10 cellular contexts compared by ENCODE assay signal in genomic region chr11:7520981-7521487, GRCh38. TPM values are rescaled to one million over a fixed set of nuclear protein-coding genes. Genes with fewer than 3 reads are reported as not detected.
DNase-seq lines count a peak whose midpoint lies in the region; ATAC-seq, FAIRE-seq and TF ChIP-seq lines count a peak whose summit lies in the region.
"Had no signal": no experiment of that assay in that cellular context is flagged by ENCODE, and none has a peak within 500 bp of the region (broad histone marks: within the 10 kb centered on the region; RNA-seq: fewer than 3 reads in every experiment).

No MANE protein-coding gene starts in this region.

- peak overlapping the region in 9 of 11 experiments; percentile 12 to 68 (median 34); a peak in 9 of 22 replicates for H3K9ac ChIP-seq in BLaER1 treated with 17β-estradiol and CSF1 and Interleukin-3, amounts not matched to agents 10 nM and 100 nM
- peak overlapping the region; percentile 98 for H3K9ac ChIP-seq in GM12878 (ENCODE audit: control insufficient read depth, insufficient read depth, low read length)

- in situ Hi-C loops in GM12878 (cut with MboI), result loop anchor here (10.0 to 25.0 kb wide), 2 partner anchors 906 to 1834 kb away; partner anchors contain the start of genes TAF10, TPP1, TRIM22 and TRIM5

- H4K20me1 ChIP-seq in BLaER1 treated with 17β-estradiol and CSF1 and Interleukin-3, amounts not matched to agents 10 nM and 100 nM, result peaks cover 0 to 30% (median 0%) of the 10 kb centered on the region in 11 experiments; a peak in 5 of 22 replicates
- no peaks in the 10 kb centered on the region for H4K20me1 ChIP-seq in GM12878 (ENCODE audit: control insufficient read depth, insufficient read depth)

- CTCF ChIA-PET in GM12878 (lab: Yijun Ruan, JAX), result interaction anchor here (0.7 to 8.4 kb wide), 19 partner anchors 9 to 466 kb away, joined by 3 to 67 read pairs (median 5); partner anchors contain the start of genes EIF3F, OLFML1 and PPFIBP2
- CTCF ChIA-PET in activated CD4-positive, alpha-beta memory T cell treated with anti-CD3 and anti-CD28 coated beads, Interleukin-2, amount 10 ng/mL, durations not matched to agents 7 days and 5 days (lab: Charles Lee), result interaction anchor here (1.2 to 1.8 kb wide), 3 partner anchors 9 to 17 kb away, joined by 4 to 6 read pairs (median 5); no protein-coding TSS in a partner anchor

- no peaks in the 10 kb centered on the region for H3K27me3 ChIP-seq in BLaER1 treated with 17β-estradiol and CSF1 and Interleukin-3, amounts not matched to agents 10 nM and 100 nM
- H3K27me3 ChIP-seq in GM12878 (replicated peaks in 1 of 2; ENCODE audit: control insufficient read depth in 2 of 2, insufficient read depth in 2 of 2, low read length in 1 of 2), result no peaks in the 10 kb centered on the region
- H3K27me3 ChIP-seq in ovary, result no peaks in the 10 kb centered on the region

- BruUV-seq in GM12878 (replicated peaks; lab: Mats Ljungman, UMichigan), result no TSS peak

- no peak for DNase-seq in GM12878 (ENCODE audit: low read depth, low spot score)
- no peak for DNase-seq in ecto neural progenitor cell (ENCODE audit: low spot score)
- DNase-seq in stimulated activated CD4-positive, alpha-beta T cell treated with anti-CD3 and anti-CD28 coated beads, Interleukin-2, amount 100 ng/mL, for 48 hours, result no peak
- DNase-seq in activated CD4-positive, alpha-beta memory T cell treated with anti-CD3 and anti-CD28 coated beads, Interleukin-2, amount 10 ng/mL, durations not matched to agents 7 days and 5 days, result no peak
- DNase-seq in ovary, result no peak
- DNase-seq: kidney glomerular epithelial cell had no signal

- peak; percentile 50; the same call in 1 of the 2 replicates for TF ChIP-seq POLR2A in GM12878 (IDR thresholded peaks at IDR 0.05; ENCODE audit: low read depth, low read length)
- TF ChIP-seq POLR2A in ovary (IDR thresholded peaks at IDR 0.05), result no peak

- 0% methylated on average over 2 of the region's 2 CpGs for WGBS in GM12878 (ENCODE audit: insufficient coverage, insufficient replicate concordance, low lambda C conversion rate, missing lambda C conversion rate)
- WGBS in ovary, 3 donors, result 0 to 69% (median 47%) methylated on average over 2 of the region's 2 CpGs

- TF ChIP-seq CTCF in GM12878 (IDR thresholded peaks at IDR 0.05 in 2 of 3, conservative IDR thresholded peaks at IDR 0.05 in 1 of 3; ENCODE audit: control insufficient read depth in 2 of 3, extremely low read depth in 1 of 3, insufficient read depth in 1 of 3, low read depth in 3 of 3, low read length in 3 of 3) (no peak), ovary (IDR thresholded peaks at IDR 0.05) (no peak)

- H3K36me3 Mint-ChIP-seq in activated CD4-positive, alpha-beta memory T cell treated with anti-CD3 and anti-CD28 coated beads, Interleukin-2, amount 10 ng/mL, durations not matched to agents 7 days and 5 days (ENCODE audit: low read depth), result peaks cover 26% of the 10 kb centered on the region

- SMC1A ChIA-PET in GM12878 (lab: Charles Lee; ENCODE audit: uncharacterized antibody, unreplicated experiment), result interaction anchor here (0.5 to 7.2 kb wide), 24 partner anchors 8 to 526 kb away, joined by 3 to 107 read pairs (median 5); partner anchors contain the start of gene PPFIBP2

- peaks cover 48% of the 10 kb centered on the region for H3K4me1 Mint-ChIP-seq in activated CD4-positive, alpha-beta memory T cell treated with anti-CD3 and anti-CD28 coated beads, Interleukin-2, amount 10 ng/mL, durations not matched to agents 7 days and 5 days

- peaks cover 4% of the 10 kb centered on the region for H3K9me3 Mint-ChIP-seq in activated CD4-positive, alpha-beta memory T cell treated with anti-CD3 and anti-CD28 coated beads, Interleukin-2, amount 10 ng/mL, durations not matched to agents 7 days and 5 days

- peaks cover 8% of the 10 kb centered on the region for H3K27me3 Mint-ChIP-seq in activated CD4-positive, alpha-beta memory T cell treated with anti-CD3 and anti-CD28 coated beads, Interleukin-2, amount 10 ng/mL, durations not matched to agents 7 days and 5 days

- no peak overlapping the region for H2AFZ ChIP-seq in GM12878 (ENCODE audit: control insufficient read depth, low read depth, low read length)

- peak overlapping the region; percentile 47 to 82 (median 68); a peak in 21 of 22 replicates for H3K27ac ChIP-seq in BLaER1 treated with 17β-estradiol and CSF1 and Interleukin-3, amounts not matched to agents 10 nM and 100 nM
- H3K27ac ChIP-seq in GM12878 (ENCODE audit: control insufficient read depth, insufficient read depth) (peak overlapping the region; percentile 100), ovary (no peak overlapping the region)
- H3K27ac ChIP-seq: C4-2B had no signal

- peak; percentile 75 for FAIRE-seq in GM12878 (lab: Jason Lieb, UNC)

- peaks cover 54 to 99% (median 61%) of the 10 kb centered on the region in 10 experiments for H3K4me1 ChIP-seq in BLaER1 treated with 17β-estradiol and CSF1 and Interleukin-3, amounts not matched to agents 10 nM and 100 nM
- peaks cover 58% of the 10 kb centered on the region for H3K4me1 ChIP-seq in GM12878 (ENCODE audit: control insufficient read depth, insufficient read depth, low read length)
- no peaks in the 10 kb centered on the region for H3K4me1 ChIP-seq in ovary (ENCODE audit: insufficient read depth)

- H3K36me3 ChIP-seq in BLaER1 treated with 17β-estradiol and CSF1 and Interleukin-3, amounts not matched to agents 10 nM and 100 nM, result no peaks in the 10 kb centered on the region
- H3K36me3 ChIP-seq in GM12878 (ENCODE audit: control insufficient read depth in 2 of 2, insufficient read depth in 2 of 2, low read length in 1 of 2) (no peaks in the 10 kb centered on the region), ovary (no peaks in the 10 kb centered on the region)

- H3K4me2 ChIP-seq in BLaER1 treated with 17β-estradiol and CSF1 and Interleukin-3, amounts not matched to agents 10 nM and 100 nM, result peak overlapping the region; percentile 58 to 91 (median 74)
- H3K4me2 ChIP-seq in GM12878 (ENCODE audit: control insufficient read depth, insufficient read depth), result peak overlapping the region; percentile 100

- RAD21 ChIA-PET in GM12878 (lab: Charles Lee; ENCODE audit: unreplicated experiment), result interaction anchor here (0.7 to 4.7 kb wide), 22 partner anchors 10 to 171 kb away, joined by 3 to 57 read pairs (median 4); partner anchors contain the start of gene PPFIBP2

- POLR2A ChIA-PET in GM12878 (lab: Charles Lee), result interaction anchor here (0.6 to 5.0 kb wide), 14 partner anchors 9 to 84 kb away, joined by 3 to 78 read pairs (median 4); partner anchors contain the start of gene PPFIBP2
- POLR2A ChIA-PET in activated CD4-positive, alpha-beta memory T cell treated with anti-CD3 and anti-CD28 coated beads, Interleukin-2, amount 10 ng/mL, durations not matched to agents 7 days and 5 days (lab: Charles Lee), result interaction anchor here (1.6 kb wide), 2 partner anchors 13 to 17 kb away, joined by 6 to 7 read pairs; no protein-coding TSS in a partner anchor

- H3K9me3 ChIP-seq in BLaER1 treated with 17β-estradiol and CSF1 and Interleukin-3, amounts not matched to agents 10 nM and 100 nM (replicated peaks in 1 of 11), result peaks cover 0 to 26% (median 18%) of the 10 kb centered on the region in 11 experiments; a peak in 16 of 22 replicates
- H3K9me3 ChIP-seq in GM12878 (replicated peaks; ENCODE audit: control insufficient read depth, insufficient read depth, low read length) (no peaks in the 10 kb centered on the region), ovary (no peaks in the 10 kb centered on the region)

- H3K4me3 Mint-ChIP-seq in activated CD4-positive, alpha-beta memory T cell treated with anti-CD3 and anti-CD28 coated beads, Interleukin-2, amount 10 ng/mL, durations not matched to agents 7 days and 5 days, result no peak overlapping the region

- ATAC-seq in GM19438 (IDR thresholded peaks at IDR 0.05; ENCODE audit: low read depth, unreplicated experiment) (peak; percentile 73), HG03196 (IDR thresholded peaks at IDR 0.05; ENCODE audit: unreplicated experiment) (peak; percentile 82), GM12878 (peak; percentile 78)

- no peak overlapping the region for H3K4me3 ChIP-seq in BLaER1 treated with 17β-estradiol and CSF1 and Interleukin-3, amounts not matched to agents 10 nM and 100 nM
- H3K4me3 ChIP-seq in GM12878, result peak overlapping the region; percentile 71
- no peak overlapping the region for H3K4me3 ChIP-seq in ovary

- no peak overlapping the region for H3K27ac Mint-ChIP-seq in activated CD4-positive, alpha-beta memory T cell treated with anti-CD3 and anti-CD28 coated beads, Interleukin-2, amount 10 ng/mL, durations not matched to agents 7 days and 5 days

- TF ChIP-seq EP300 in GM12878 (IDR thresholded peaks at IDR 0.05; ENCODE audit: borderline replicate concordance in 1 of 2, control insufficient read depth in 1 of 2, low read depth in 2 of 2, low read length in 2 of 2) (peak in 1 of 2 experiments; percentile 70; a peak in 1 of 4 replicates), ovary (IDR thresholded peaks at IDR 0.05) (no peak)

- peaks cover 96% of the 10 kb centered on the region for H3K79me2 ChIP-seq in GM12878 (ENCODE audit: control insufficient read depth, insufficient read depth, low read length)

- no peak for TF ChIP-seq RAD21 in GM12878 (IDR thresholded peaks at IDR 0.05; ENCODE audit: insufficient read depth, low read depth, low read length)

- intact Hi-C loops in GM12878 (cut with micrococcal nuclease; ENCODE audit: unreplicated experiment), result loop anchor here (10.0 kb wide), 2 partner anchors 906 to 1036 kb away; partner anchors contain the start of genes ARFIP2, TAF10, TIMM10B and TPP1
- intact Hi-C loops in ovary (cut with DNase I), result no loop called here

RNA-seq across cellular contexts. Expression of gene PPFIBP2, which starts 7.2 kb away (rescaled TPM):
- total RNA-seq in GM12878 (2013; cell fraction: nucleolus; rRNA removed), result 230 and 231 TPM in 2 replicates
- total RNA-seq in GM12878 (2014; rRNA removed), result 41.2 and 44.3 TPM in 2 replicates
- total RNA-seq in GM12878 (2014; rRNA removed; fragmentation: Illumina TruSeq; extraction: Trizol), result 48.6 and 54.1 TPM in 2 replicates
- 45.2 and 52.5 TPM in 2 replicates for total RNA-seq in GM12878 (2021)
- polyA plus RNA-seq in GM12878 (2011; ENCODE audit: low read depth), result 26.0 TPM
- polyA plus RNA-seq in GM12878 (2011; rRNA removed), result 48.1 and 49.6 TPM in 2 replicates
- polyA plus RNA-seq in GM12878 (2011; cell fraction: cytosol; rRNA removed), result 40.3 and 54.5 TPM in 2 replicates
- 107 and 148 TPM in 2 replicates for polyA plus RNA-seq in GM12878 (2011; cell fraction: nucleus; rRNA removed)
- polyA plus RNA-seq in GM12878 (2012), result 37.0 and 41.9 TPM in 2 replicates
- 56.3 and 69.7 TPM in 2 replicates for polyA plus RNA-seq in GM12878 (2014; fragmentation: Illumina TruSeq; extraction: Trizol)
- 10 to 100 TPM; 17.3 to 22.3 TPM for polyA plus RNA-seq in GM12878 (2014; fragmentation: Nextera tagmentation; extraction: Ambion mirVana)
- 30.7 and 37.3 TPM in 2 replicates for polyA plus RNA-seq in GM12878 (2014; rRNA removed)
- 10 to 100 TPM; 28.1 to 35.7 TPM for polyA plus RNA-seq in GM12878 (2016; fragmentation: Nextera tagmentation; extraction: Ambion mirVana)
- polyA minus RNA-seq in GM12878 (2011; rRNA and poly(A)+ RNA removed), result 91.7 and 108 TPM in 2 replicates
- 24.9 and 39.3 TPM in 2 replicates for polyA minus RNA-seq in GM12878 (2011; cell fraction: cytosol; rRNA and poly(A)+ RNA removed)
- polyA minus RNA-seq in GM12878 (2011; cell fraction: nucleus; rRNA and poly(A)+ RNA removed), result 61.4 and 92.7 TPM in 2 replicates
- total RNA-seq in activated CD4-positive, alpha-beta memory T cell treated with anti-CD3 and anti-CD28 coated beads, Interleukin-2, amount 10 ng/mL, durations not matched to agents 7 days and 5 days, result 10 to 100 TPM; 21.9 to 24.7 TPM
- 10 to 100 TPM; 18.0 to 32.7 (median 20.7) TPM for total RNA-seq in ovary
- polyA plus RNA-seq in ovary, result 10 to 100 TPM in 1 of 2 donors, 1 to 10 TPM in 1; 9.6 to 36.2 TPM

RNA-seq across cellular contexts. Expression of gene OLFML1, which starts 35.7 kb away (rescaled TPM):
- not detected in 2 replicates for total RNA-seq in GM12878 (2013; cell fraction: nucleolus; rRNA removed)
- total RNA-seq in GM12878 (2014; rRNA removed) (not detected in 2 replicates), GM12878 (2014; rRNA removed; fragmentation: Illumina TruSeq; extraction: Trizol) (not detected in 2 replicates), GM12878 (2021) (not detected in 2 replicates), ovary (10 to 100 TPM; 16.3 to 52.2 (median 38.8) TPM)
- 0.37 TPM for polyA plus RNA-seq in GM12878 (2011; ENCODE audit: low read depth)
- polyA plus RNA-seq in GM12878 (2011; rRNA removed) (not detected in 2 replicates), GM12878 (2014; fragmentation: Illumina TruSeq; extraction: Trizol) (not detected in 2 replicates), GM12878 (2014; fragmentation: Nextera tagmentation; extraction: Ambion mirVana) (under 1 TPM; 0.04 to 0.06 TPM), GM12878 (2014; rRNA removed) (not detected in 2 replicates), GM12878 (2016; fragmentation: Nextera tagmentation; extraction: Ambion mirVana) (under 1 TPM; 0.35 to 0.71 TPM), ovary (100 to 1,000 TPM in 1 of 2 donors, 10 to 100 TPM in 1; 32.8 to 114 TPM)
- not detected in 2 replicates for polyA plus RNA-seq in GM12878 (2011; cell fraction: cytosol; rRNA removed)
- not detected in 2 replicates for polyA plus RNA-seq in GM12878 (2011; cell fraction: nucleus; rRNA removed)
- polyA plus RNA-seq in GM12878 (2012), result 0.09 and 0.15 TPM in 2 replicates
- not detected in 2 replicates for polyA minus RNA-seq in GM12878 (2011; rRNA and poly(A)+ RNA removed)
- polyA minus RNA-seq in GM12878 (2011; cell fraction: cytosol; rRNA and poly(A)+ RNA removed), result not detected in 2 replicates
- polyA minus RNA-seq in GM12878 (2011; cell fraction: nucleus; rRNA and poly(A)+ RNA removed), result not detected in 2 replicates
- not detected for total RNA-seq in activated CD4-positive, alpha-beta memory T cell treated with anti-CD3 and anti-CD28 coated beads, Interleukin-2, amount 10 ng/mL, durations not matched to agents 7 days and 5 days

Comparison
In these comparisons a context has a peak if more than half of its experiments do, and no peak if none do; other contexts are left out.
1. H3K27ac ChIP-seq: peak in BLaER1 treated with 17β-estradiol and CSF1 and Interleukin-3, amounts not matched to agents 10 nM and 100 nM (11 of 11) and GM12878 (single experiment); none in ovary (0 of 2).
2. RNA of gene OLFML1, which starts 35.7 kb away (total RNA-seq): 16.3 to 52.2 TPM in ovary; not detected in GM12878 and not detected in activated CD4-positive, alpha-beta memory T cell treated with anti-CD3 and anti-CD28 coated beads, Interleukin-2, amount 10 ng/mL, durations not matched to agents 7 days and 5 days; every median in the first group is over 10 times any median in the second.
3. Peak in every context shown above with its lines, with median percentiles within 50 percentile points of each other: ATAC-seq.